7 cellular contexts compared by ENCODE assay signal in the genomic region with DNA sequence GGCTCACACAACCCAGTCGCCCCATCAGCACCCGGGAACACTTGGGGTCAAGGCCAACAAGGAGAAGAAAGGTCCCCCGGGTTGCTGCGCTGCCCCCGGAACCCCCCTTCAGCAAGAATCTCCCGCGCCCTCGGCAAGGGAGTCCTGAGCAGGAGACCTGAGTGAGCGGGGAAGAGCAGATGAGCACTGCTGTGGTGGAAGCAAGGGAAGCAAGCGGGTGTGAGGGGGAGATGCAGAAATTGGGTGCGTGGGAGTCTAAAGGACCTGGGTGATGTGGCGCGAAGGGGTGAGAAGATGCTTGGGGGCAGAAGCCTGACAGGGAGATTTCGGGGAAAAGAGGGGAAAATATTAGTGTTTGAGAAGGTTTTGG.
"Had no signal": no experiment of that assay in that cellular context is flagged by ENCODE, and none has a peak within 500 bp of the region (broad histone marks: within the 10 kb centered on the region; RNA-seq: fewer than 3 reads in every experiment).

No MANE protein-coding gene starts in this region.

- H3K4me1 Mint-ChIP-seq: nephron, T-helper 17 cell had no signal

- H3K9me3 ChIP-seq: esophagus squamous epithelium, heart right ventricle, left ventricle myocardium inferior, thyroid gland had no signal

- H3K27ac Mint-ChIP-seq: activated naive CD4-positive, alpha-beta T cell treated with anti-CD3 and anti-CD28 coated beads, Interleukin-2, amount 50 U/mL, for 72 hours; nephron; T-helper 17 cell had no signal

- H3K4me3 ChIP-seq: esophagus squamous epithelium, heart right ventricle, left ventricle myocardium inferior, thyroid gland had no signal

- H3K4me3 Mint-ChIP-seq: nephron, T-helper 17 cell had no signal

- H3K36me3 ChIP-seq: esophagus squamous epithelium, heart right ventricle, left ventricle myocardium inferior, thyroid gland had no signal

- H3K27ac ChIP-seq: esophagus squamous epithelium, heart right ventricle, left ventricle myocardium inferior, thyroid gland had no signal

- H3K27me3 ChIP-seq: thyroid gland had no signal
